In genomic region chr5:77651343-77651742, GRCh38 we compare ENCODE assay signal across 36 cellular contexts. TPM values are rescaled to one million over a fixed set of nuclear protein-coding genes. Genes with fewer than 3 reads are reported as not detected.
"Had no signal": no experiment of that assay in that cellular context is flagged by ENCODE, and none has a peak within 500 bp of the region (broad histone marks: within the 10 kb centered on the region; RNA-seq: fewer than 3 reads in every experiment).

No MANE protein-coding gene starts in this region.

- H3K36me3 ChIP-seq: adrenal gland, ascending aorta, brain microvascular endothelial cell, breast epithelium, cardiac muscle cell had no signal

- ATAC-seq: activated naive CD4-positive, alpha-beta T cell treated with anti-CD3 and anti-CD28 coated beads, Interleukin-2, amount 50 U/mL, for 72 hours; activated naive CD8-positive, alpha-beta T cell treated with anti-CD3 and anti-CD28 coated beads, Interleukin-2, amount 50 U/mL, for 24 hours; activated T-cell treated with anti-CD3 and anti-CD28 coated beads, Interleukin-2, amount 50 U/mL, for 4 hours; activated T-cell treated with anti-CD3 and anti-CD28 coated beads, Interleukin-2, amount 50 U/mL, for 72 hours; activated T-helper 17 cell treated with anti-CD3 and anti-CD28 coated beads, Interleukin-2, amount 50 U/mL, for 72 hours; body of pancreas had no signal

- H3K27me3 ChIP-seq: adrenal gland, ascending aorta, body of pancreas had no signal

- H3K4me1 ChIP-seq: adrenal gland, ascending aorta, body of pancreas, breast epithelium had no signal

- H3K4me3 ChIP-seq: adrenal gland, ascending aorta, body of pancreas, breast epithelium, cardiac muscle cell had no signal

- H3K27ac ChIP-seq: adrenal gland, ascending aorta, body of pancreas, brain microvascular endothelial cell, breast epithelium, cardiac muscle cell had no signal

- H3K9me3 ChIP-seq: adrenal gland, ascending aorta, body of pancreas, breast epithelium had no signal

- DNase-seq: activated effector memory CD4-positive, alpha-beta T cell treated with anti-CD3 and anti-CD28 coated beads, Interleukin-2, amount 50 U/mL, for 16 hours; activated effector memory CD4-positive, alpha-beta T cell treated with Interleukin-2 at 50 U/mL for 16 hours; activated gamma-delta T cell; activated gamma-delta T cell treated with Interleukin-2 at 50 U/mL for 16 hours; activated naive CD4-positive, alpha-beta T cell; activated naive CD4-positive, alpha-beta T cell treated with anti-CD3 and anti-CD28 coated beads for 36 hours; activated naive CD4-positive, alpha-beta T cell treated with anti-CD3 and anti-CD28 coated beads, Interleukin-2, amount 10 ng/mL, durations not matched to agents 7 days and 5 days; activated naive CD4-positive, alpha-beta T cell treated with anti-CD3 and anti-CD28 coated beads, Interleukin-2, amount 50 U/mL, for 16 hours; activated naive CD4-positive, alpha-beta T cell treated with Interleukin-2 at 50 U/mL for 16 hours; activated naive CD8-positive, alpha-beta T cell treated with anti-CD3 and anti-CD28 coated beads for 36 hours; activated naive CD8-positive, alpha-beta T cell treated with anti-CD3 and anti-CD28 coated beads, Interleukin-2, amount 10 ng/mL, durations not matched to agents 7 days and 5 days; activated naive CD8-positive, alpha-beta T cell treated with anti-CD3 and anti-CD28 coated beads, Interleukin-2, amount 50 U/mL, for 24 hours; activated T-cell treated with anti-CD3 and anti-CD28 coated beads, Interleukin-2, amount 50 U/mL, for 4 hours; activated T-cell treated with anti-CD3 and anti-CD28 coated beads, Interleukin-2, amount 50 U/mL, for 48 hours; activated T-cell treated with anti-CD3 and anti-CD28 coated beads, Interleukin-2, amount 50 U/mL, for 72 hours; adrenal gland; amniotic stem cell; amygdala; anterior cingulate cortex; aorta; body of pancreas; brain microvascular endothelial cell; caudate nucleus; central memory CD4-positive, alpha-beta T cell; cerebellar nuclear complex had no signal

RNA-seq across cellular contexts. Expression of gene OTP, which starts 12.8 kb away (rescaled TPM):
- total RNA-seq: activated naive CD4-positive, alpha-beta T cell treated with anti-CD3 and anti-CD28 coated beads for 36 hours; activated naive CD4-positive, alpha-beta T cell treated with anti-CD3 and anti-CD28 coated beads, Interleukin-2, amount 50 U/mL, for 72 hours; activated naive CD8-positive, alpha-beta T cell treated with anti-CD3 and anti-CD28 coated beads for 36 hours; activated naive CD8-positive, alpha-beta T cell treated with anti-CD3 and anti-CD28 coated beads, Interleukin-2, amount 10 ng/mL, durations not matched to agents 7 days and 5 days; activated T-cell treated with anti-CD3 and anti-CD28 coated beads, Interleukin-2, amount 50 U/mL, for 4 hours; activated T-helper 1 cell treated with anti-CD3 and anti-CD28 coated beads, Interleukin-12 subunit alpha, Interleukin-12 subunit beta, Interleukin-2, Interleukin-4 antibody, amounts not matched to agents 30 ng/mL and 10 ng/mL and 1 ng/mL, durations not matched to agents 14 hours and 24 hours and 36 hours; activated T-helper 17 cell treated with anti-CD3 and anti-CD28 coated beads, Interleukin-2, amount 50 U/mL, for 72 hours; activated T-helper 2 cell treated with anti-CD3 and anti-CD28 coated beads, Interferon-gamma antibody, Interleukin-2, Interleukin-4, amounts not matched to agents 10 μg/mL and 5 μg/mL and 100 μg/mL, durations not matched to agents 14 hours and 24 hours and 36 hours; aorta; ascending aorta; body of pancreas; bronchial epithelial cell; cardiac muscle cell; cardiac septum; chondrocyte had no signal
- polyA plus RNA-seq: adipose tissue, adrenal gland, aorta, cardiac muscle cell had no signal
